8 cellular contexts compared by ENCODE assay signal in genomic region chr15:40325188-40325587, GRCh38. TPM values are rescaled to one million over a fixed set of nuclear protein-coding genes. Genes with fewer than 3 reads are reported as not detected.
DNase-seq lines count a peak whose midpoint lies in the region; ATAC-seq and TF ChIP-seq lines count a peak whose summit lies in the region.

No MANE protein-coding gene starts in this region.

- H3K4me3 ChIP-seq in RWPE2 (ENCODE audit: severe bottlenecking) (peak overlapping the region; percentile 98), esophagus muscularis mucosa (peak overlapping the region; percentile 86 to 95 (median 95)), psoas muscle (peak overlapping the region; percentile 86)

- no peak for TF ChIP-seq POLR2A in esophagus muscularis mucosa (IDR thresholded peaks at IDR 0.05; ENCODE audit: low read depth)

- H3K27me3 ChIP-seq in RWPE2 (ENCODE audit: insufficient read depth, poor library complexity, severe bottlenecking): no peaks in the 10 kb centered on the region
- no peaks in the 10 kb centered on the region for H3K27me3 ChIP-seq in esophagus muscularis mucosa
- H3K27me3 ChIP-seq in psoas muscle (ENCODE audit: insufficient read depth in 3 of 3, low read length in 2 of 3): no peaks in the 10 kb centered on the region

- H3K36me3 ChIP-seq in RWPE2 (ENCODE audit: low read depth) (peaks cover 19% of the 10 kb centered on the region), esophagus muscularis mucosa (peaks cover 0 to 5% (median 0%) of the 10 kb centered on the region in 4 donors), psoas muscle (ENCODE audit: insufficient read depth in 1 of 2, low read depth in 1 of 2) (peaks cover 0 to 17% of the 10 kb centered on the region in 2 donors)

- ATAC-seq in RWPE2 (ENCODE audit: low read depth) (no peak), psoas muscle (no peak), sciatic nerve (no peak)
- no peak for ATAC-seq in activated CD4-positive, CD25-positive, alpha-beta regulatory T cell treated with anti-CD3 and anti-CD28 coated beads, Interleukin-2, amount 50 U/mL, for 24 hours

- H3K9me3 ChIP-seq in RWPE2 (ENCODE audit: severe bottlenecking) (no peaks in the 10 kb centered on the region), esophagus muscularis mucosa (no peaks in the 10 kb centered on the region), psoas muscle (no peaks in the 10 kb centered on the region)

- 43% methylated on average over 2 of the region's 2 CpGs for WGBS in esophagus muscularis mucosa
- 54 to 82% (median 59%) methylated on average over 2 of the region's 2 CpGs for WGBS in psoas muscle, 3 donors

- DNase-seq in EH (ENCODE audit: low read depth): peak; percentile 58
- DNase-seq in RWPE2 (ENCODE audit: low spot score): no peak
- DNase-seq in esophagus muscularis mucosa (ENCODE audit: extremely low spot score): no peak
- no peak for DNase-seq in psoas muscle
- no peak for DNase-seq in sciatic nerve (ENCODE audit: low spot score)
- DNase-seq in NCI-H524 treated with DMSO at 0.1 percent for 48 hours (lab: John Stamatoyannopoulos, UW): no peak
- DNase-seq in iPS-NIHi11 (ENCODE audit: low spot score): no peak

- H3K27ac ChIP-seq in RWPE2 (ENCODE audit: poor library complexity, severe bottlenecking) (peak overlapping the region; percentile 54), esophagus muscularis mucosa (replicated peaks in 1 of 4) (peak overlapping the region; percentile 92 to 98 (median 96)), psoas muscle (peak overlapping the region; percentile 86)

- TF ChIP-seq EP300 in esophagus muscularis mucosa (IDR thresholded peaks at IDR 0.05): no peak

- no peak for TF ChIP-seq CTCF in RWPE2 (IDR thresholded peaks at IDR 0.05; ENCODE audit: poor library complexity, severe bottlenecking)
- no peak for TF ChIP-seq CTCF in esophagus muscularis mucosa (IDR thresholded peaks at IDR 0.05)
- TF ChIP-seq CTCF in psoas muscle (IDR thresholded peaks at IDR 0.05): no peak

- intact Hi-C loops in esophagus muscularis mucosa (cut with DNase I) (no loop called here), psoas muscle (cut with DNase I) (no loop called here), sciatic nerve (cut with DNase I) (loop anchor here (5.0 kb wide), 1 partner anchor 1058 kb away; no protein-coding TSS in a partner anchor)

- H3K4me1 ChIP-seq in RWPE2 (ENCODE audit: insufficient read depth, poor library complexity, severe bottlenecking): peaks cover 38% of the 10 kb centered on the region
- H3K4me1 ChIP-seq in esophagus muscularis mucosa: peaks cover 58 to 89% (median 82%) of the 10 kb centered on the region in 4 donors
- H3K4me1 ChIP-seq in psoas muscle: peaks cover 34% of the 10 kb centered on the region

RNA-seq across cellular contexts. Expression of gene INAFM2, which starts 1.7 kb away (rescaled TPM):
- total RNA-seq in esophagus muscularis mucosa (10 to 100 TPM; 39.0 to 41.3 (median 40.7) TPM), psoas muscle (10 to 100 TPM; 22.3 to 32.4 (median 28.9) TPM), sciatic nerve (25.5 TPM)
- 10 to 100 TPM in 1 of 3 donors, 1 to 10 TPM in 2; 5.8 to 14.5 (median 7.9) TPM for polyA plus RNA-seq in psoas muscle

RNA-seq across cellular contexts. Expression of gene CCDC9B, which starts 15.6 kb away (rescaled TPM):
- total RNA-seq in esophagus muscularis mucosa (10 to 100 TPM; 22.9 to 82.6 (median 56.3) TPM), psoas muscle (100 to 1,000 TPM in 3 of 4 donors, 10 to 100 TPM in 1; 87.0 to 161 (median 129) TPM), sciatic nerve (37.8 TPM)
- polyA plus RNA-seq in psoas muscle: 10 to 100 TPM; 14.5 to 50.5 (median 23.2) TPM

RNA-seq across cellular contexts. Expression of gene PLCB2, which starts 17.5 kb away (rescaled TPM):
- 10 to 100 TPM in 1 of 4 donors, 1 to 10 TPM in 3; 5.8 to 13.3 (median 9.7) TPM for total RNA-seq in esophagus muscularis mucosa
- total RNA-seq in psoas muscle: 1 to 10 TPM; 1.7 to 4.6 (median 3.5) TPM
- polyA plus RNA-seq in psoas muscle: 1 to 10 TPM in 2 of 3 donors, under 1 TPM in 1; 0.73 to 2.0 (median 1.6) TPM
- total RNA-seq in sciatic nerve: 43.4 TPM

RNA-seq across cellular contexts. Expression of gene PHGR1, which starts 25.6 kb away (rescaled TPM):
- total RNA-seq in esophagus muscularis mucosa (1 to 10 TPM in 1 of 4 donors, not detected in 3; 1.8 TPM), psoas muscle (not detected), sciatic nerve (not detected)
- polyA plus RNA-seq in psoas muscle: 1 to 10 TPM in 2 of 3 donors, under 1 TPM in 1; 0.49 to 4.8 (median 1.4) TPM

RNA-seq across cellular contexts. Expression of gene DISP2, which starts 32.8 kb away (rescaled TPM):
- under 1 TPM; 0.13 to 0.42 (median 0.26) TPM for total RNA-seq in esophagus muscularis mucosa
- 1 to 10 TPM in 1 of 4 donors, under 1 TPM in 3; 0.05 to 2.4 (median 0.72) TPM for total RNA-seq in psoas muscle
- under 1 TPM; 0.42 to 0.79 (median 0.52) TPM for polyA plus RNA-seq in psoas muscle
- total RNA-seq in sciatic nerve: 2.1 TPM
